Comparison of ENCODE assay signal across 1 cellular context in the genomic region with DNA sequence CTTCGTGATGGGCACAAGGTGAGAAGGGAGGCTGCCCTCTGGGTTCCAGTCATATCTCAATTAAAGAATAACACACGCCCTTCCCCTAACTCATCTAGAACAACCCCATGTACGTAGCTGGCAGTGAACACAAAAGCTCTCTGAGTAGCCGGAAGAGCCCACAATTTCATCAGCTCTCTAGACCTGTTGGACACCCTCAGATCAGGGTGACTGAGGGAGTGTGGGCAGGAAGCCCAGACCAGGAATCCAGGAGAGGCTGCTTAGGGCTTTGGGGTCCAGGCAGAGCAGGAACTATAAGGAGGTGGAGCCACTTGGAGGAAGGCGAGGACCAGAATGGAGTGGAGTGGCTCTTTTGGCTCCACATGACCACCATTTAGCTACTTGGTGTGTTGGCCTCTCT.
TF ChIP-seq lines count a peak whose summit lies in the region.

No MANE protein-coding gene starts in this region.

TF ChIP-seq in GM23338, 12 proteins besides CTCF, POLR2A, EP300 and RAD21 (continued from another document):
- TF ChIP-seq EZH2 (IDR thresholded peaks at IDR 0.05; ENCODE audit: low read depth, unreplicated experiment), result no peak
- no peak for TF ChIP-seq ZNF331 (CRISPR knock-in tag; IDR thresholded peaks at IDR 0.05; ENCODE audit: low read depth)
- no peak for TF ChIP-seq STAT1 (IDR thresholded peaks at IDR 0.05; ENCODE audit: unreplicated experiment)
- TF ChIP-seq, protein P1, sequence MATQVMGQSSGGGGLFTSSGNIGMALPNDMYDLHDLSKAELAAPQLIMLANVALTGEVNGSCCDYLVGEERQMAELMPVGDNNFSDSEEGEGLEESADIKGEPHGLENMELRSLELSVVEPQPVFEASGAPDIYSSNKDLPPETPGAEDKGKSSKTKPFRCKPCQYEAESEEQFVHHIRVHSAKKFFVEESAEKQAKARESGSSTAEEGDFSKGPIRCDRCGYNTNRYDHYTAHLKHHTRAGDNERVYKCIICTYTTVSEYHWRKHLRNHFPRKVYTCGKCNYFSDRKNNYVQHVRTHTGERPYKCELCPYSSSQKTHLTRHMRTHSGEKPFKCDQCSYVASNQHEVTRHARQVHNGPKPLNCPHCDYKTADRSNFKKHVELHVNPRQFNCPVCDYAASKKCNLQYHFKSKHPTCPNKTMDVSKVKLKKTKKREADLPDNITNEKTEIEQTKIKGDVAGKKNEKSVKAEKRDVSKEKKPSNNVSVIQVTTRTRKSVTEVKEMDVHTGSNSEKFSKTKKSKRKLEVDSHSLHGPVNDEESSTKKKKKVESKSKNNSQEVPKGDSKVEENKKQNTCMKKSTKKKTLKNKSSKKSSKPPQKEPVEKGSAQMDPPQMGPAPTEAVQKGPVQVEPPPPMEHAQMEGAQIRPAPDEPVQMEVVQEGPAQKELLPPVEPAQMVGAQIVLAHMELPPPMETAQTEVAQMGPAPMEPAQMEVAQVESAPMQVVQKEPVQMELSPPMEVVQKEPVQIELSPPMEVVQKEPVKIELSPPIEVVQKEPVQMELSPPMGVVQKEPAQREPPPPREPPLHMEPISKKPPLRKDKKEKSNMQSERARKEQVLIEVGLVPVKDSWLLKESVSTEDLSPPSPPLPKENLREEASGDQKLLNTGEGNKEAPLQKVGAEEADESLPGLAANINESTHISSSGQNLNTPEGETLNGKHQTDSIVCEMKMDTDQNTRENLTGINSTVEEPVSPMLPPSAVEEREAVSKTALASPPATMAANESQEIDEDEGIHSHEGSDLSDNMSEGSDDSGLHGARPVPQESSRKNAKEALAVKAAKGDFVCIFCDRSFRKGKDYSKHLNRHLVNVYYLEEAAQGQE (IDR thresholded peaks at IDR 0.05; ENCODE audit: unreplicated experiment), result no peak
- no peak for TF ChIP-seq EZH2phosphoT487 (IDR thresholded peaks at IDR 0.05; ENCODE audit: unreplicated experiment)
- TF ChIP-seq, protein P2, sequence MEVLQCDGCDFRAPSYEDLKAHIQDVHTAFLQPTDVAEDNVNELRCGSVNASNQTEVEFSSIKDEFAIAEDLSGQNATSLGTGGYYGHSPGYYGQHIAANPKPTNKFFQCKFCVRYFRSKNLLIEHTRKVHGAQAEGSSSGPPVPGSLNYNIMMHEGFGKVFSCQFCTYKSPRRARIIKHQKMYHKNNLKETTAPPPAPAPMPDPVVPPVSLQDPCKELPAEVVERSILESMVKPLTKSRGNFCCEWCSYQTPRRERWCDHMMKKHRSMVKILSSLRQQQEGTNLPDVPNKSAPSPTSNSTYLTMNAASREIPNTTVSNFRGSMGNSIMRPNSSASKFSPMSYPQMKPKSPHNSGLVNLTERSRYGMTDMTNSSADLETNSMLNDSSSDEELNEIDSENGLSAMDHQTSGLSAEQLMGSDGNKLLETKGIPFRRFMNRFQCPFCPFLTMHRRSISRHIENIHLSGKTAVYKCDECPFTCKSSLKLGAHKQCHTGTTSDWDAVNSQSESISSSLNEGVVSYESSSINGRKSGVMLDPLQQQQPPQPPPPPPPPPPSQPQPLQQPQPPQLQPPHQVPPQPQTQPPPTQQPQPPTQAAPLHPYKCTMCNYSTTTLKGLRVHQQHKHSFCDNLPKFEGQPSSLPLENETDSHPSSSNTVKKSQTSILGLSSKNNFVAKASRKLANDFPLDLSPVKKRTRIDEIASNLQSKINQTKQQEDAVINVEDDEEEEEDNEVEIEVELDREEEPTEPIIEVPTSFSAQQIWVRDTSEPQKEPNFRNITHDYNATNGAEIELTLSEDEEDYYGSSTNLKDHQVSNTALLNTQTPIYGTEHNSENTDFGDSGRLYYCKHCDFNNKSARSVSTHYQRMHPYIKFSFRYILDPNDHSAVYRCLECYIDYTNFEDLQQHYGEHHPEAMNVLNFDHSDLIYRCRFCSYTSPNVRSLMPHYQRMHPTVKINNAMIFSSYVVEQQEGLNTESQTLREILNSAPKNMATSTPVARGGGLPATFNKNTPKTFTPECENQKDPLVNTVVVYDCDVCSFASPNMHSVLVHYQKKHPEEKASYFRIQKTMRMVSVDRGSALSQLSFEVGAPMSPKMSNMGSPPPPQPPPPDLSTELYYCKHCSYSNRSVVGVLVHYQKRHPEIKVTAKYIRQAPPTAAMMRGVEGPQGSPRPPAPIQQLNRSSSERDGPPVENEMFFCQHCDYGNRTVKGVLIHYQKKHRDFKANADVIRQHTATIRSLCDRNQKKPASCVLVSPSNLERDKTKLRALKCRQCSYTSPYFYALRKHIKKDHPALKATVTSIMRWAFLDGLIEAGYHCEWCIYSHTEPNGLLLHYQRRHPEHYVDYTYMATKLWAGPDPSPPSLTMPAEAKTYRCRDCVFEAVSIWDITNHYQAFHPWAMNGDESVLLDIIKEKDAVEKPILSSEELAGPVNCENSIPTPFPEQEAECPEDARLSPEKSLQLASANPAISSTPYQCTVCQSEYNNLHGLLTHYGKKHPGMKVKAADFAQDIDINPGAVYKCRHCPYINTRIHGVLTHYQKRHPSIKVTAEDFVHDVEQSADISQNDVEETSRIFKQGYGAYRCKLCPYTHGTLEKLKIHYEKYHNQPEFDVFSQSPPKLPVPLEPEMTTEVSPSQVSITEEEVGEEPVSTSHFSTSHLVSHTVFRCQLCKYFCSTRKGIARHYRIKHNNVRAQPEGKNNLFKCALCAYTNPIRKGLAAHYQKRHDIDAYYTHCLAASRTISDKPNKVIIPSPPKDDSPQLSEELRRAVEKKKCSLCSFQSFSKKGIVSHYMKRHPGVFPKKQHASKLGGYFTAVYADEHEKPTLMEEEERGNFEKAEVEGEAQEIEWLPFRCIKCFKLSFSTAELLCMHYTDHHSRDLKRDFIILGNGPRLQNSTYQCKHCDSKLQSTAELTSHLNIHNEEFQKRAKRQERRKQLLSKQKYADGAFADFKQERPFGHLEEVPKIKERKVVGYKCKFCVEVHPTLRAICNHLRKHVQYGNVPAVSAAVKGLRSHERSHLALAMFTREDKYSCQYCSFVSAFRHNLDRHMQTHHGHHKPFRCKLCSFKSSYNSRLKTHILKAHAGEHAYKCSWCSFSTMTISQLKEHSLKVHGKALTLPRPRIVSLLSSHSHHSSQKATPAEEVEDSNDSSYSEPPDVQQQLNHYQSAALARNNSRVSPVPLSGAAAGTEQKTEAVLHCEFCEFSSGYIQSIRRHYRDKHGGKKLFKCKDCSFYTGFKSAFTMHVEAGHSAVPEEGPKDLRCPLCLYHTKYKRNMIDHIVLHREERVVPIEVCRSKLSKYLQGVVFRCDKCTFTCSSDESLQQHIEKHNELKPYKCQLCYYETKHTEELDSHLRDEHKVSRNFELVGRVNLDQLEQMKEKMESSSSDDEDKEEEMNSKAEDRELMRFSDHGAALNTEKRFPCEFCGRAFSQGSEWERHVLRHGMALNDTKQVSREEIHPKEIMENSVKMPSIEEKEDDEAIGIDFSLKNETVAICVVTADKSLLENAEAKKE (CRISPR knock-in tag; IDR thresholded peaks at IDR 0.05), result no peak
TF ChIP-seq in GM23338: peak in this region for 0.
